ENCODE assay signal across 18 cellular contexts in the genomic region with DNA sequence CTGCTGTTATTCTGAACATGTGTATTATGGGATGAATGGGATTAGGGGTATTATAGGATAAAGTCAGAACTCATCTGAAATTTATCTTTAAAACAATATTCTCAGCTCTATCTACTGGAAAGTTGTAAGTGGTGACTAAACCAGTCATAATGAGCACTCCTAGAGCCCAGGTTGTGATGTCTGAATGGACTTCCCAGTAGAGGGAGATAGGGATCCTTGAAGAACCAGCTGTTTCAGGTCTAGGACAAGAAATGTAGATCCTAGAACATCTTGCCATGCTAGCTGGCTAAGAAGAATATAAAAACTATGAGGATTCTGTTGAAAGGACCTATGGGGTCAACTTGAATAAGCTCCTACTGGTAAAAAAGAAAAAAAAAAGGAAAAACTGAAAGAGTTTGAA.
"Had no signal": no experiment of that assay in that cellular context is flagged by ENCODE, and none has a peak within 500 bp of the region (broad histone marks: within the 10 kb centered on the region; RNA-seq: fewer than 3 reads in every experiment).

No MANE protein-coding gene starts in this region.

- H3K4me1 ChIP-seq: body of pancreas, psoas muscle, right lobe of liver, transverse colon had no signal

- H3K27ac Mint-ChIP-seq: activated CD8-positive, alpha-beta memory T cell treated with anti-CD3 and anti-CD28 coated beads, Interleukin-2, amount 10 ng/mL, durations not matched to agents 7 days and 5 days; activated naive CD4-positive, alpha-beta T cell treated with anti-CD3 and anti-CD28 coated beads, Interleukin-2, amount 50 U/mL, for 24 hours; activated T-cell treated with anti-CD3 and anti-CD28 coated beads, Interleukin-2, amount 50 U/mL, for 24 hours; natural killer cell; stimulated activated effector memory CD8-positive, alpha-beta T cell treated with anti-CD3 and anti-CD28 coated beads, Interleukin-12 subunit alpha, Interleukin-12 subunit beta, amount 100 ng/mL, for 72 hours had no signal

- H3K36me3 Mint-ChIP-seq: activated CD8-positive, alpha-beta memory T cell treated with anti-CD3 and anti-CD28 coated beads, Interleukin-2, amount 10 ng/mL, durations not matched to agents 7 days and 5 days; activated naive CD4-positive, alpha-beta T cell treated with anti-CD3 and anti-CD28 coated beads, Interleukin-2, amount 50 U/mL, for 24 hours; natural killer cell; stimulated activated effector memory CD8-positive, alpha-beta T cell treated with anti-CD3 and anti-CD28 coated beads, Interleukin-12 subunit alpha, Interleukin-12 subunit beta, amount 100 ng/mL, for 72 hours had no signal

- H3K36me3 ChIP-seq: right lobe of liver, transverse colon had no signal

- ATAC-seq: activated CD8-positive, alpha-beta memory T cell treated with anti-CD3 and anti-CD28 coated beads, Interleukin-2, amount 10 ng/mL, durations not matched to agents 7 days and 5 days; body of pancreas; mucosa of descending colon; natural killer cell; psoas muscle; right lobe of liver; stimulated activated effector memory CD8-positive, alpha-beta T cell treated with anti-CD3 and anti-CD28 coated beads, Interleukin-12 subunit alpha, Interleukin-12 subunit beta, amount 100 ng/mL, for 72 hours had no signal

- H3K4me1 Mint-ChIP-seq: activated CD8-positive, alpha-beta memory T cell treated with anti-CD3 and anti-CD28 coated beads, Interleukin-2, amount 10 ng/mL, durations not matched to agents 7 days and 5 days; activated naive CD4-positive, alpha-beta T cell treated with anti-CD3 and anti-CD28 coated beads, Interleukin-2, amount 50 U/mL, for 24 hours; central memory CD8-positive, alpha-beta T cell; natural killer cell; stimulated activated effector memory CD8-positive, alpha-beta T cell treated with anti-CD3 and anti-CD28 coated beads, Interleukin-12 subunit alpha, Interleukin-12 subunit beta, amount 100 ng/mL, for 72 hours had no signal

- H3K27ac ChIP-seq: body of pancreas, psoas muscle, right lobe of liver, transverse colon had no signal

- H3K27me3 Mint-ChIP-seq: activated CD8-positive, alpha-beta memory T cell treated with anti-CD3 and anti-CD28 coated beads, Interleukin-2, amount 10 ng/mL, durations not matched to agents 7 days and 5 days; activated T-cell treated with anti-CD3 and anti-CD28 coated beads, Interleukin-2, amount 50 U/mL, for 24 hours had no signal

- H3K27me3 ChIP-seq: body of pancreas, right lobe of liver, transverse colon had no signal

- H3K4me3 ChIP-seq: body of pancreas, mucosa of descending colon, psoas muscle, right lobe of liver, transverse colon had no signal

- DNase-seq: activated CD4-positive, alpha-beta T cell treated with anti-CD3 and anti-CD28 coated beads, Interleukin-2, amount 50 U/mL, for 48 hours; activated CD4-positive, CD25-positive, alpha-beta regulatory T cell treated with anti-CD3 and anti-CD28 coated beads, Interleukin-2, amount 50 U/mL, for 72 hours; activated CD8-positive, alpha-beta memory T cell treated with anti-CD3 and anti-CD28 coated beads, Interleukin-2, amount 10 ng/mL, durations not matched to agents 7 days and 5 days; activated effector memory CD4-positive, alpha-beta T cell treated with Interleukin-2 at 50 U/mL for 16 hours; activated T-cell treated with anti-CD3 and anti-CD28 coated beads, Interleukin-2, amount 50 U/mL, for 24 hours; amniotic stem cell; body of pancreas; dermis blood vessel endothelial cell; head of caudate nucleus; mucosa of descending colon; natural killer cell; occipital lobe; psoas muscle; right lobe of liver; transverse colon had no signal

- H3K9me3 Mint-ChIP-seq: activated naive CD4-positive, alpha-beta T cell treated with anti-CD3 and anti-CD28 coated beads, Interleukin-2, amount 50 U/mL, for 24 hours; activated T-cell treated with anti-CD3 and anti-CD28 coated beads, Interleukin-2, amount 50 U/mL, for 24 hours; central memory CD8-positive, alpha-beta T cell; stimulated activated effector memory CD8-positive, alpha-beta T cell treated with anti-CD3 and anti-CD28 coated beads, Interleukin-12 subunit alpha, Interleukin-12 subunit beta, amount 100 ng/mL, for 72 hours had no signal

- H3K4me3 Mint-ChIP-seq: activated CD8-positive, alpha-beta memory T cell treated with anti-CD3 and anti-CD28 coated beads, Interleukin-2, amount 10 ng/mL, durations not matched to agents 7 days and 5 days; activated naive CD4-positive, alpha-beta T cell treated with anti-CD3 and anti-CD28 coated beads, Interleukin-2, amount 50 U/mL, for 24 hours; activated T-cell treated with anti-CD3 and anti-CD28 coated beads, Interleukin-2, amount 50 U/mL, for 24 hours; central memory CD8-positive, alpha-beta T cell; natural killer cell; stimulated activated effector memory CD8-positive, alpha-beta T cell treated with anti-CD3 and anti-CD28 coated beads, Interleukin-12 subunit alpha, Interleukin-12 subunit beta, amount 100 ng/mL, for 72 hours had no signal
